16 cellular contexts compared by ENCODE assay signal in the genomic region with DNA sequence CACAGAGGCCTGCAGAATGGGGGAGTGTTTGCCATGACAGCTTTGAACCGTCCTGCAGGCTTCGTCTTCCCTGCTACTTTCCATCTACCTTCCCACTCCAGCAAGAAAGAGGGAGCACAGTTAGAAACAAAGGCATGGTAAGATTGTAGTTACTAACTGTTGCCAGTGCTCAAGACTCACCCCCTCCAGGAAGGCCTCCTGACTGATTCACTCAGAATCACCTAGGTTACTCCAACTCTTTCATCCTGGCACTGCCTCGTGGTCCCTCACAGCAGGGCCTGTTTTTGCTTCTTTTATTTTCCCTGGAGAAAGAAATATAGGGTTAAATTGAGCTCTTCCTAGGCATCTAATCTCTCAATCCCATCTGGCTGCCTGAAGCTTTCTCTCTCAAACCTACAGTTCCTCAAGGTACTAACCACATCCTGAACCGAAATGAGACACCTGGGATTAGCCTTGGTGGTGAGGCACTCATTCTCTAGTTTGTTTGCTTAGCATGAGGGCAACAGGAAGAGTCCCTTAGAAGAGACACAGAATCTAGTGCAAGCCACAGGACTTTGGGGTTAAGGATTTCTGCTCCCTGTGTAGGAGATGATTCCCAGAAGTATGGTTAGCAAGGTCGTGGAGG. TPM values are rescaled to one million over a fixed set of nuclear protein-coding genes. Genes with fewer than 3 reads are reported as not detected.
DNase-seq lines count a peak whose midpoint lies in the region; ATAC-seq, FAIRE-seq and TF ChIP-seq lines count a peak whose summit lies in the region.
"Had no signal": no experiment of that assay in that cellular context is flagged by ENCODE, and none has a peak within 500 bp of the region (broad histone marks: within the 10 kb centered on the region; RNA-seq: fewer than 3 reads in every experiment).

No MANE protein-coding gene starts in this region.

- no peak for TF ChIP-seq POLR2A in A549 (IDR thresholded peaks at IDR 0.05; ENCODE audit: low read length)

- no peak overlapping the region for H3K4me3 ChIP-seq in A549
- H3K4me3 ChIP-seq: colonic mucosa had no signal

- no peaks in the 10 kb centered on the region for H3K9me3 ChIP-seq in A549
- H3K9me3 ChIP-seq: colonic mucosa had no signal

- H3K4me2 ChIP-seq in A549: no peak overlapping the region

- H3K4me1 ChIP-seq in A549: peaks cover 13% of the 10 kb centered on the region
- H3K4me1 ChIP-seq: colonic mucosa had no signal

- no peaks in the 10 kb centered on the region for H3K27me3 Mint-ChIP-seq in Calu3 (ENCODE audit: unreplicated experiment)
- H3K27me3 Mint-ChIP-seq: CD8-positive, alpha-beta memory T cell had no signal

- BruUV-seq in Calu3 (replicated peaks; lab: Mats Ljungman, UMichigan): no TSS peak

- POLR2A ChIA-PET in A549 (lab: Yijun Ruan, JAX): no interaction called here

- no peak for TF ChIP-seq CTCF in A549 (IDR thresholded peaks at IDR 0.05)
- no peak for TF ChIP-seq CTCF in Calu3 (IDR thresholded peaks at IDR 0.05; ENCODE audit: unreplicated experiment)

- FAIRE-seq in A549 (lab: Jason Lieb, UNC): no peak
- FAIRE-seq: small intestine had no signal

- H3K36me3 Mint-ChIP-seq in Calu3 (ENCODE audit: insufficient read depth, unreplicated experiment): peaks cover 3% of the 10 kb centered on the region

- H3K27ac Mint-ChIP-seq in Calu3 (ENCODE audit: unreplicated experiment): no peak overlapping the region

- DNase-seq in A549 (ENCODE audit: low read depth in 1 of 2, low spot score in 1 of 2): no peak
- DNase-seq in EH (ENCODE audit: low read depth): peak; percentile 22
- peak; percentile 41 for DNase-seq in NCI-H2171 treated with DMSO at 0.1 percent for 48 hours (lab: John Stamatoyannopoulos, UW)
- DNase-seq in dermis blood vessel endothelial cell: peak; percentile 28
- no peak for DNase-seq in Calu3
- no peak for DNase-seq in NCI-H345 treated with DMSO at 0.1 percent for 48 hours (lab: John Stamatoyannopoulos, UW; ENCODE audit: unreplicated experiment)
- no peak for DNase-seq in left ventricle myocardium superior
- DNase-seq: CD8-positive, alpha-beta memory T cell; colonic mucosa; H7; immature natural killer cell; NCI-H446 treated with DMSO at 0.1 percent for 48 hours; small intestine had no signal

- no peak for TF ChIP-seq EP300 in A549 (IDR thresholded peaks at IDR 0.05)

- CTCF ChIA-PET in A549 (lab: Yijun Ruan, JAX): interaction anchor here (1.0 to 1.5 kb wide), 4 partner anchors 11 to 38 kb away, joined by 3 to 7 read pairs (median 3); no protein-coding TSS in a partner anchor
- CTCF ChIA-PET in Calu3 (lab: Charles Lee): no interaction called here

- H3K27ac ChIP-seq in A549: no peak overlapping the region
- H3K27ac ChIP-seq: colonic mucosa had no signal

- no peaks in the 10 kb centered on the region for H3K9me3 Mint-ChIP-seq in Calu3 (ENCODE audit: low read depth, unreplicated experiment)
- H3K9me3 Mint-ChIP-seq: CD8-positive, alpha-beta memory T cell; immature natural killer cell had no signal

- WGBS in A549 (ENCODE audit: missing lambda C conversion rate): 56% methylated on average over 5 of the region's 5 CpGs

- H3K4me1 Mint-ChIP-seq in Calu3 (ENCODE audit: low read depth, unreplicated experiment): peaks cover 31% of the 10 kb centered on the region

- no peak for TF ChIP-seq RAD21 in A549 (conservative IDR thresholded peaks at IDR 0.05 in 1 of 2, IDR thresholded peaks at IDR 0.05 in 1 of 2)

- ATAC-seq in A549: no peak
- ATAC-seq in HG02610 (IDR thresholded peaks at IDR 0.05; ENCODE audit: unreplicated experiment): no peak
- ATAC-seq in left ventricle myocardium superior: no peak

- H3K4me3 Mint-ChIP-seq in Calu3 (ENCODE audit: low read depth, unreplicated experiment): no peak overlapping the region
- H3K4me3 Mint-ChIP-seq: CD8-positive, alpha-beta memory T cell; immature natural killer cell had no signal

- intact Hi-C loops in Calu3 (cut with micrococcal nuclease; ENCODE audit: unreplicated experiment) (no loop called here), left ventricle myocardium superior (cut with micrococcal nuclease) (no loop called here)

TF ChIP-seq in A549, 52 proteins besides CTCF, POLR2A, EP300 and RAD21:
- no peak for TF ChIP-seq HOXB5 (CRISPR knock-in tag; IDR thresholded peaks at IDR 0.05)
- no peak for TF ChIP-seq EHF (CRISPR knock-in tag; IDR thresholded peaks at IDR 0.05)
- peak; percentile 36 for TF ChIP-seq ZFP36 (IDR thresholded peaks at IDR 0.05; ENCODE audit: borderline replicate concordance, partially characterized antibody)
TF ChIP-seq in A549: peak in this region for 1.

RNA-seq across cellular contexts. Expression of gene GALNT6, which starts 7.8 kb away (rescaled TPM):
- polyA plus RNA-seq in A549 (2011; rRNA removed) (3.9 and 4.3 TPM in 2 replicates), A549 (2017; fragmentation: RNase III; extraction: RNeasy Plus Mini Kit Qiagen cat#74134 plus additional on column Dnase treatment) (2.9 to 4.1 TPM (median 3.6 TPM) in 3 replicates)
- polyA plus RNA-seq in A549 (2012; cell fraction: cytosol; rRNA removed): 3.0 and 3.3 TPM in 2 replicates
- 2.1 and 3.0 TPM in 2 replicates for polyA plus RNA-seq in A549 (2012; cell fraction: nucleus; rRNA removed)
- 4.6 and 6.6 TPM in 2 replicates for polyA minus RNA-seq in A549 (2011; rRNA and poly(A)+ RNA removed)
- total RNA-seq in dermis blood vessel endothelial cell (19.9 and 38.8 TPM in 2 replicates), Calu3 (2022) (34.0 and 45.3 TPM in 2 replicates), left ventricle myocardium superior (0.77 TPM)

RNA-seq across cellular contexts. Expression of gene CELA1, which starts 36.9 kb away (rescaled TPM):
- not detected in 2 replicates for polyA plus RNA-seq in A549 (2011; rRNA removed)
- 0.08 TPM in 1 of 2 replicates, not detected in the other for polyA plus RNA-seq in A549 (2012; cell fraction: cytosol; rRNA removed)
- polyA plus RNA-seq in A549 (2012; cell fraction: nucleus; rRNA removed): not detected in 2 replicates
- polyA plus RNA-seq in A549 (2017; fragmentation: RNase III; extraction: RNeasy Plus Mini Kit Qiagen cat#74134 plus additional on column Dnase treatment): not detected in 3 replicates
- not detected in 2 replicates for polyA minus RNA-seq in A549 (2011; rRNA and poly(A)+ RNA removed)
- total RNA-seq in dermis blood vessel endothelial cell: not detected in 2 replicates
- not detected in 2 replicates for total RNA-seq in Calu3 (2022)
- total RNA-seq in left ventricle myocardium superior: not detected
- total RNA-seq: CD8-positive, alpha-beta memory T cell; colonic mucosa; H7; myocyte; SK-MEL-5 had no signal
- polyA plus RNA-seq: small intestine had no signal

RNA-seq across cellular contexts. Expression of gene SLC4A8, which starts 41.2 kb away (rescaled TPM):
- polyA plus RNA-seq in A549 (2011; rRNA removed) (1.7 and 2.3 TPM in 2 replicates), A549 (2017; fragmentation: RNase III; extraction: RNeasy Plus Mini Kit Qiagen cat#74134 plus additional on column Dnase treatment) (1.1 to 1.6 TPM (median 1.4 TPM) in 3 replicates)
- 0.66 and 0.79 TPM in 2 replicates for polyA plus RNA-seq in A549 (2012; cell fraction: cytosol; rRNA removed)
- polyA plus RNA-seq in A549 (2012; cell fraction: nucleus; rRNA removed): 1.3 and 2.0 TPM in 2 replicates
- polyA minus RNA-seq in A549 (2011; rRNA and poly(A)+ RNA removed): 2.6 and 3.3 TPM in 2 replicates
- total RNA-seq in dermis blood vessel endothelial cell (1.3 and 1.7 TPM in 2 replicates), Calu3 (2022) (0.76 and 1.1 TPM in 2 replicates), left ventricle myocardium superior (0.32 TPM)

RNA-seq across cellular contexts. Expression of gene BIN2, which starts 59.4 kb away (rescaled TPM):
- polyA plus RNA-seq in A549 (2011; rRNA removed): 0.52 and 0.57 TPM in 2 replicates
- polyA plus RNA-seq in A549 (2012; cell fraction: cytosol; rRNA removed): 0.15 and 0.16 TPM in 2 replicates
- 0.06 and 0.15 TPM in 2 replicates for polyA plus RNA-seq in A549 (2012; cell fraction: nucleus; rRNA removed)
- polyA plus RNA-seq in A549 (2017; fragmentation: RNase III; extraction: RNeasy Plus Mini Kit Qiagen cat#74134 plus additional on column Dnase treatment): 0.05 to 0.08 TPM in 2 of 3 replicates, not detected in the other
- 0.21 and 0.63 TPM in 2 replicates for polyA minus RNA-seq in A549 (2011; rRNA and poly(A)+ RNA removed)
- not detected in 2 replicates for total RNA-seq in dermis blood vessel endothelial cell
- total RNA-seq in Calu3 (2022): not detected in 2 replicates
- 1.7 TPM for total RNA-seq in left ventricle myocardium superior
- total RNA-seq: myocyte, SK-MEL-5 had no signal

Comparison
In these comparisons a context has a peak if more than half of its experiments do, and no peak if none do; other contexts are left out.
1. DNase-seq: peak in EH (single experiment), NCI-H2171 treated with DMSO at 0.1 percent for 48 hours (single experiment) and dermis blood vessel endothelial cell (single experiment); none in A549 (0 of 2), Calu3 (single experiment), NCI-H345 treated with DMSO at 0.1 percent for 48 hours (single experiment) and left ventricle myocardium superior (single experiment).
2. RNA of gene GALNT6, which starts 7.8 kb away (total RNA-seq): 34.0 to 45.3 TPM in Calu3 and 19.9 to 38.8 TPM in dermis blood vessel endothelial cell; 0.77 TPM in left ventricle myocardium superior (single experiment); every median in the first group is over 10 times any median in the second.